In genomic region chr1:181392613-181393170, GRCh38 we compare ENCODE assay signal across 15 cellular contexts.
DNase-seq lines count a peak whose midpoint lies in the region; ATAC-seq and TF ChIP-seq lines count a peak whose summit lies in the region.
"Had no signal": no experiment of that assay in that cellular context is flagged by ENCODE, and none has a peak within 500 bp of the region (broad histone marks: within the 10 kb centered on the region; RNA-seq: fewer than 3 reads in every experiment).

No MANE protein-coding gene starts in this region.

- CTCF ChIA-PET in activated CD4-positive, alpha-beta T cell treated with anti-CD3 and anti-CD28 coated beads, Interleukin-2, amount 10 ng/mL, durations not matched to agents 7 days and 5 days (lab: Charles Lee) = interaction anchor here (1.3 to 2.0 kb wide), 2 partner anchors 12 to 32 kb away, joined by 3 to 5 read pairs; no protein-coding TSS in a partner anchor
- CTCF ChIA-PET in RWPE1 (lab: Yijun Ruan, JAX) = no interaction called here

- no peak for DNase-seq in activated CD4-positive, alpha-beta T cell treated with anti-CD3 and anti-CD28 coated beads, Interleukin-2, amount 10 ng/mL, durations not matched to agents 7 days and 5 days
- no peak for DNase-seq in activated CD4-positive, alpha-beta T cell treated with anti-CD3 and anti-CD28 coated beads for 48 hours
- DNase-seq in Daoy (ENCODE audit: low read depth) (peak; percentile 58), foreskin keratinocyte (peak in 1 of 2 donors; percentile 20), NCI-H128 (lab: John Stamatoyannopoulos, UW; ENCODE audit: unreplicated experiment) (no peak), RWPE1 (ENCODE audit: low spot score) (no peak)
- DNase-seq in T-helper 2 cell treated with Interferon-gamma antibody and Interleukin-4, amounts not matched to agents 5 μg/mL and 100 μg/mL, for 36 hours (ENCODE audit: low spot score) = no peak
- DNase-seq in stimulated activated CD4-positive, alpha-beta T cell treated with anti-CD3 and anti-CD28 coated beads, Interleukin-1b, Interleukin-23, amount 100 ng/mL, for 48 hours = no peak
- DNase-seq: activated CD8-positive, alpha-beta memory T cell treated with anti-CD3 and anti-CD28 coated beads, Interleukin-2, amount 50 U/mL, for 4 hours; HCEC 1CT; IMR-90; mesendoderm; NCI-H1048; NCI-H2227 treated with DMSO at 0.1 percent for 48 hours had no signal

- H3K4me1 Mint-ChIP-seq in activated CD4-positive, alpha-beta T cell treated with anti-CD3 and anti-CD28 coated beads, Interleukin-2, amount 10 ng/mL, durations not matched to agents 7 days and 5 days = peaks cover 6% of the 10 kb centered on the region
- peaks cover 26% of the 10 kb centered on the region for H3K4me1 Mint-ChIP-seq in T-helper 2 cell treated with Interferon-gamma antibody and Interleukin-4, amounts not matched to agents 5 μg/mL and 100 μg/mL, for 36 hours (ENCODE audit: low read depth)

- peak overlapping the region; percentile 3 for H3K27ac Mint-ChIP-seq in activated CD4-positive, alpha-beta T cell treated with anti-CD3 and anti-CD28 coated beads, Interleukin-2, amount 10 ng/mL, durations not matched to agents 7 days and 5 days
- peak overlapping the region; percentile 8 for H3K27ac Mint-ChIP-seq in T-helper 2 cell treated with Interferon-gamma antibody and Interleukin-4, amounts not matched to agents 5 μg/mL and 100 μg/mL, for 36 hours
- H3K27ac Mint-ChIP-seq: dendritic cell treated with granulocyte-macrophage colony-stimulating factor and Interleukin-4, amounts not matched to agents 40 ng/mL and 50 ng/mL, for 4 days had no signal

- H3K4me1 ChIP-seq in foreskin keratinocyte = no peaks in the 10 kb centered on the region

- H3K27me3 Mint-ChIP-seq in activated CD4-positive, alpha-beta T cell treated with anti-CD3 and anti-CD28 coated beads, Interleukin-2, amount 10 ng/mL, durations not matched to agents 7 days and 5 days = no peaks in the 10 kb centered on the region
- peaks cover 5% of the 10 kb centered on the region for H3K27me3 Mint-ChIP-seq in T-helper 2 cell treated with Interferon-gamma antibody and Interleukin-4, amounts not matched to agents 5 μg/mL and 100 μg/mL, for 36 hours (ENCODE audit: low read depth)

- TF ChIP-seq CTCF in foreskin keratinocyte (conservative IDR thresholded peaks at IDR 0.05) (no peak), RWPE1 (conservative IDR thresholded peaks at IDR 0.05; ENCODE audit: low read depth) (no peak)

- no peak overlapping the region for H3K4me3 Mint-ChIP-seq in activated CD4-positive, alpha-beta T cell treated with anti-CD3 and anti-CD28 coated beads, Interleukin-2, amount 10 ng/mL, durations not matched to agents 7 days and 5 days
- no peak overlapping the region for H3K4me3 Mint-ChIP-seq in T-helper 2 cell treated with Interferon-gamma antibody and Interleukin-4, amounts not matched to agents 5 μg/mL and 100 μg/mL, for 36 hours
- H3K4me3 Mint-ChIP-seq: dendritic cell treated with granulocyte-macrophage colony-stimulating factor and Interleukin-4, amounts not matched to agents 40 ng/mL and 50 ng/mL, for 4 days had no signal

- ATAC-seq in foreskin keratinocyte = peak; percentile 57

- H3K27ac ChIP-seq in foreskin keratinocyte (no peak overlapping the region), RWPE1 (no peak overlapping the region)

- H3K9me3 Mint-ChIP-seq in activated CD4-positive, alpha-beta T cell treated with anti-CD3 and anti-CD28 coated beads, Interleukin-2, amount 10 ng/mL, durations not matched to agents 7 days and 5 days = no peaks in the 10 kb centered on the region
- no peaks in the 10 kb centered on the region for H3K9me3 Mint-ChIP-seq in T-helper 2 cell treated with Interferon-gamma antibody and Interleukin-4, amounts not matched to agents 5 μg/mL and 100 μg/mL, for 36 hours
- H3K9me3 Mint-ChIP-seq: dendritic cell treated with granulocyte-macrophage colony-stimulating factor and Interleukin-4, amounts not matched to agents 40 ng/mL and 50 ng/mL, for 4 days had no signal

- peaks cover 1% of the 10 kb centered on the region for H3K36me3 Mint-ChIP-seq in activated CD4-positive, alpha-beta T cell treated with anti-CD3 and anti-CD28 coated beads, Interleukin-2, amount 10 ng/mL, durations not matched to agents 7 days and 5 days (ENCODE audit: low read depth)
- no peaks in the 10 kb centered on the region for H3K36me3 Mint-ChIP-seq in T-helper 2 cell treated with Interferon-gamma antibody and Interleukin-4, amounts not matched to agents 5 μg/mL and 100 μg/mL, for 36 hours (ENCODE audit: low read depth)

- H3K27me3 ChIP-seq in foreskin keratinocyte = peaks cover 19% of the 10 kb centered on the region

- POLR2A ChIA-PET in activated CD4-positive, alpha-beta T cell treated with anti-CD3 and anti-CD28 coated beads, Interleukin-2, amount 10 ng/mL, durations not matched to agents 7 days and 5 days (lab: Charles Lee) = no interaction called here
- POLR2A ChIA-PET in RWPE1 (lab: Yijun Ruan, JAX; ENCODE audit: low non-redundant PET) = no interaction called here
